Comparison of ENCODE assay signal across 9 cellular contexts in genomic region chr19:8208710-8209110, GRCh38. TPM values are rescaled to one million over a fixed set of nuclear protein-coding genes. Genes with fewer than 3 reads are reported as not detected.
DNase-seq lines count a peak whose midpoint lies in the region.
"Had no signal": no experiment of that assay in that cellular context is flagged by ENCODE, and none has a peak within 500 bp of the region (broad histone marks: within the 10 kb centered on the region; RNA-seq: fewer than 3 reads in every experiment).

No MANE protein-coding gene starts in this region.

- H3K36me3 ChIP-seq in HUES48 (ENCODE audit: control insufficient read depth, insufficient read depth, low read length) (no peaks in the 10 kb centered on the region; the same call in 1 of the 2 replicates), mesodermal cell (ENCODE audit: control insufficient read depth, insufficient read depth, low read length) (no peaks in the 10 kb centered on the region), urinary bladder (ENCODE audit: insufficient read depth) (no peaks in the 10 kb centered on the region)

- H3K27ac ChIP-seq in HUES48 (ENCODE audit: low read depth, low read length) (peak overlapping the region; percentile 45), caudate nucleus (ENCODE audit: low read depth, low read length) (peak overlapping the region; percentile 94), mesodermal cell (ENCODE audit: low read depth, low read length, severe bottlenecking) (no peak overlapping the region), urinary bladder (ENCODE audit: low read depth) (peak overlapping the region; percentile 53)

- H3K27ac Mint-ChIP-seq in T-helper 2 cell treated with Interferon-gamma antibody and Interleukin-4, amounts not matched to agents 5 μg/mL and 100 μg/mL, for 36 hours: no peak overlapping the region

- no peak overlapping the region; the same call in 1 of the 2 replicates for H3K9ac ChIP-seq in HUES48 (ENCODE audit: low read depth, low read length)

- 7 to 19% methylated on average over 11 to 13 of the region's 30 CpGs for WGBS in mesodermal cell (ENCODE audit: insufficient coverage in 2 of 2), 2 experiments
- WGBS in urinary bladder: 3% methylated on average over 30 of the region's 30 CpGs

- H3K27me3 ChIP-seq in HUES48 (ENCODE audit: control insufficient read depth, insufficient read depth, low read length): no peaks in the 10 kb centered on the region

- peak overlapping the region; percentile 74 for H3K4me3 Mint-ChIP-seq in T-helper 2 cell treated with Interferon-gamma antibody and Interleukin-4, amounts not matched to agents 5 μg/mL and 100 μg/mL, for 36 hours

- peaks cover 18% of the 10 kb centered on the region for H3K4me1 Mint-ChIP-seq in T-helper 2 cell treated with Interferon-gamma antibody and Interleukin-4, amounts not matched to agents 5 μg/mL and 100 μg/mL, for 36 hours (ENCODE audit: low read depth)

- no peak for DNase-seq in T-helper 2 cell treated with Interferon-gamma antibody and Interleukin-4, amounts not matched to agents 5 μg/mL and 100 μg/mL, for 36 hours (ENCODE audit: low spot score)
- DNase-seq in T-helper 2 cell (no peak), caudate nucleus (lab: John Stamatoyannopoulos, UW) (peak in 15 of 61 donors; percentile 51 to 95 (median 80)), HT-29 (ENCODE audit: low spot score) (no peak)
- DNase-seq in activated CD4-positive, alpha-beta T cell treated with anti-CD3 and anti-CD28 coated beads, Interleukin-2, amount 50 U/mL, for 4 hours: no peak
- DNase-seq: DND-41 had no signal

- H3K4me3 ChIP-seq in HUES48 (ENCODE audit: low read depth, low read length) (peak overlapping the region; percentile 56), mesodermal cell (ENCODE audit: extremely low read depth, insufficient read depth, low read length, poor library complexity, severe bottlenecking) (peak overlapping the region; percentile 41), urinary bladder (ENCODE audit: low read depth, low read length) (peak overlapping the region; percentile 64)

- peaks cover under 1% of the 10 kb centered on the region for H3K27me3 Mint-ChIP-seq in T-helper 2 cell treated with Interferon-gamma antibody and Interleukin-4, amounts not matched to agents 5 μg/mL and 100 μg/mL, for 36 hours (ENCODE audit: low read depth)

- H3K4me1 ChIP-seq in HUES48 (ENCODE audit: control insufficient read depth, insufficient read depth, low read length) (peaks cover 31% of the 10 kb centered on the region), mesodermal cell (ENCODE audit: control insufficient read depth, insufficient read depth, low read length, poor library complexity, severe bottlenecking) (peaks cover 11% of the 10 kb centered on the region), urinary bladder (ENCODE audit: insufficient read depth) (no peaks in the 10 kb centered on the region)

- peaks cover 2% of the 10 kb centered on the region for H3K36me3 Mint-ChIP-seq in T-helper 2 cell treated with Interferon-gamma antibody and Interleukin-4, amounts not matched to agents 5 μg/mL and 100 μg/mL, for 36 hours (ENCODE audit: low read depth)

- no peaks in the 10 kb centered on the region for H3K9me3 Mint-ChIP-seq in T-helper 2 cell treated with Interferon-gamma antibody and Interleukin-4, amounts not matched to agents 5 μg/mL and 100 μg/mL, for 36 hours

- H3K9me3 ChIP-seq in HUES48 (ENCODE audit: control insufficient read depth, insufficient read depth, low read length) (no peaks in the 10 kb centered on the region), mesodermal cell (ENCODE audit: control insufficient read depth, low read length) (no peaks in the 10 kb centered on the region)

RNA-seq across cellular contexts. Expression of gene CERS4, which starts 0.5 kb away (rescaled TPM):
- 27.1 TPM for polyA plus RNA-seq in mesodermal cell (2013, experiment 1 of 2)
- 23.7 TPM for polyA plus RNA-seq in mesodermal cell (2013, experiment 2 of 2)
- total RNA-seq in urinary bladder: 18.5 TPM
- polyA plus RNA-seq in urinary bladder: 38.6 TPM
- total RNA-seq in HT-29 (2014; rRNA removed; shearing (Covaris generic)): not detected in 2 replicates

RNA-seq across cellular contexts. Expression of gene FBN3, which starts 59.3 kb away (rescaled TPM):
- 15.2 TPM for polyA plus RNA-seq in mesodermal cell (2013, experiment 1 of 2)
- 12.2 TPM for polyA plus RNA-seq in mesodermal cell (2013, experiment 2 of 2)
- total RNA-seq in urinary bladder: 2.3 TPM
- polyA plus RNA-seq in urinary bladder: not detected
- total RNA-seq in HT-29 (2014; rRNA removed; shearing (Covaris generic)): not detected in 2 replicates

Comparison
In these comparisons a context has a peak if more than half of its experiments do, and no peak if none do; other contexts are left out.
1. RNA of gene CERS4, which starts 0.5 kb away (total RNA-seq): 18.5 TPM in urinary bladder (single experiment); not detected in HT-29; every median in the first group is over 10 times any median in the second.
2. Peak in every context shown above with its lines, with median percentiles within 50 percentile points of each other: H3K4me3 ChIP-seq.